In genomic region chr15:76164602-76165001, GRCh38 we compare ENCODE assay signal across 1 cellular context.
TF ChIP-seq lines count a peak whose summit lies in the region.

No MANE protein-coding gene starts in this region.

TF ChIP-seq in IMR-90, 13 proteins besides CTCF, POLR2A, EP300 and RAD21:
- TF ChIP-seq CHD1 (IDR thresholded peaks at IDR 0.05; ENCODE audit: low read depth, low read length) (no peak), MAZ (IDR thresholded peaks at IDR 0.05; ENCODE audit: borderline replicate concordance, low read depth, low read length) (no peak), MXI1 (IDR thresholded peaks at IDR 0.05; ENCODE audit: borderline replicate concordance, low read depth, low read length) (no peak), NFE2L2 (IDR thresholded peaks at IDR 0.05; ENCODE audit: low read depth, low read length) (no peak), SMC3 (IDR thresholded peaks at IDR 0.05; ENCODE audit: low read depth, low read length) (no peak), RCOR1 (IDR thresholded peaks at IDR 0.05; ENCODE audit: insufficient replicate concordance, low read length) (no peak), FOS (IDR thresholded peaks at IDR 0.05; ENCODE audit: low read depth, low read length) (no peak), RFX5 (IDR thresholded peaks at IDR 0.05; ENCODE audit: low read depth, low read length) (no peak), CEBPB (IDR thresholded peaks at IDR 0.05; ENCODE audit: low read depth, low read length) (no peak), BHLHE40 (IDR thresholded peaks at IDR 0.05; ENCODE audit: low read depth, low read length) (no peak), MAFK (IDR thresholded peaks at IDR 0.05; ENCODE audit: low read depth, low read length) (no peak)
- TF ChIP-seq, protein P1, sequence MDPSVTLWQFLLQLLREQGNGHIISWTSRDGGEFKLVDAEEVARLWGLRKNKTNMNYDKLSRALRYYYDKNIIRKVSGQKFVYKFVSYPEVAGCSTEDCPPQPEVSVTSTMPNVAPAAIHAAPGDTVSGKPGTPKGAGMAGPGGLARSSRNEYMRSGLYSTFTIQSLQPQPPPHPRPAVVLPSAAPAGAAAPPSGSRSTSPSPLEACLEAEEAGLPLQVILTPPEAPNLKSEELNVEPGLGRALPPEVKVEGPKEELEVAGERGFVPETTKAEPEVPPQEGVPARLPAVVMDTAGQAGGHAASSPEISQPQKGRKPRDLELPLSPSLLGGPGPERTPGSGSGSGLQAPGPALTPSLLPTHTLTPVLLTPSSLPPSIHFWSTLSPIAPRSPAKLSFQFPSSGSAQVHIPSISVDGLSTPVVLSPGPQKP (IDR thresholded peaks at IDR 0.05; ENCODE audit: borderline replicate concordance, low read depth, low read length): no peak
- TF ChIP-seq, protein P2, sequence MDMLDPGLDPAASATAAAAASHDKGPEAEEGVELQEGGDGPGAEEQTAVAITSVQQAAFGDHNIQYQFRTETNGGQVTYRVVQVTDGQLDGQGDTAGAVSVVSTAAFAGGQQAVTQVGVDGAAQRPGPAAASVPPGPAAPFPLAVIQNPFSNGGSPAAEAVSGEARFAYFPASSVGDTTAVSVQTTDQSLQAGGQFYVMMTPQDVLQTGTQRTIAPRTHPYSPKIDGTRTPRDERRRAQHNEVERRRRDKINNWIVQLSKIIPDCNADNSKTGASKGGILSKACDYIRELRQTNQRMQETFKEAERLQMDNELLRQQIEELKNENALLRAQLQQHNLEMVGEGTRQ (IDR thresholded peaks at IDR 0.05; ENCODE audit: low read depth, low read length): no peak
